24 cellular contexts compared by ENCODE assay signal in genomic region chr17:81575836-81576235, GRCh38. TPM values are rescaled to one million over a fixed set of nuclear protein-coding genes. Genes with fewer than 3 reads are reported as not detected.
A peak's percentile ranks its signal among the peaks of the same experiment; 100 is the strongest.
DNase-seq lines count a peak whose midpoint lies in the region; ATAC-seq, FAIRE-seq and TF ChIP-seq lines count a peak whose summit lies in the region.
"Had no signal": no experiment of that assay in that cellular context is flagged by ENCODE, and none has a peak within 500 bp of the region (broad histone marks: within the 10 kb centered on the region; RNA-seq: fewer than 3 reads in every experiment).

No MANE protein-coding gene starts in this region.

- ATAC-seq in activated naive CD8-positive, alpha-beta T cell treated with anti-CD3 and anti-CD28 coated beads, Interleukin-2, amount 50 U/mL, for 24 hours: no peak
- ATAC-seq in Panc1 (no peak), thoracic aorta (ENCODE audit: insufficient number of reproducible peaks, low FRiP score, low read depth) (no peak)
- ATAC-seq: gastroesophageal sphincter, Right ventricle myocardium inferior had no signal

- BruUV-seq in Panc1 (replicated peaks; lab: Mats Ljungman, UMichigan): no TSS peak

- POLR2A ChIA-PET in Panc1 (lab: Charles Lee): no interaction called here

- CTCF ChIA-PET in Panc1 (lab: Charles Lee): no interaction called here

- peak overlapping the region; percentile 4 for H3K27ac Mint-ChIP-seq in activated naive CD8-positive, alpha-beta T cell treated with anti-CD3 and anti-CD28 coated beads, Interleukin-2, amount 50 U/mL, for 24 hours
- no peak overlapping the region for H3K27ac Mint-ChIP-seq in activated naive CD8-positive, alpha-beta T cell treated with anti-CD3 and anti-CD28 coated beads for 36 hours
- H3K27ac Mint-ChIP-seq in endothelial cell (ENCODE audit: unreplicated experiment): no peak overlapping the region
- peak overlapping the region in 1 of 7 donors; percentile 12 for H3K27ac Mint-ChIP-seq in CD14-positive monocyte
- H3K27ac Mint-ChIP-seq: activated CD4-positive, alpha-beta T cell treated with anti-CD3 and anti-CD28 coated beads, Interleukin-2, amount 10 ng/mL, durations not matched to agents 24 days and 14 days; H9; stimulated activated naive CD8-positive, alpha-beta T cell treated with anti-CD3 and anti-CD28 coated beads, Interleukin-15, Interleukin-2, amounts not matched to agents 100 ng/mL and 50 ng/mL, for 24 hours had no signal

- H3K36me3 ChIP-seq in Panc1 (ENCODE audit: control insufficient read depth, insufficient read depth, low read length) (peaks cover 23% of the 10 kb centered on the region; the same call in 1 of the 2 replicates), thoracic aorta (peaks cover 10% of the 10 kb centered on the region)

- in situ Hi-C loops in Panc1 (cut with HindIII; ENCODE audit: low pct_unique_long_range_greater_than_20kb, low sequenced_read_pairs): no loop called here

- peaks cover 42% of the 10 kb centered on the region for H3K36me3 Mint-ChIP-seq in activated naive CD8-positive, alpha-beta T cell treated with anti-CD3 and anti-CD28 coated beads, Interleukin-2, amount 50 U/mL, for 24 hours (ENCODE audit: low read depth)
- H3K36me3 Mint-ChIP-seq in activated naive CD8-positive, alpha-beta T cell treated with anti-CD3 and anti-CD28 coated beads for 36 hours: peaks cover 19% of the 10 kb centered on the region
- H3K36me3 Mint-ChIP-seq in endothelial cell (ENCODE audit: low read depth, unreplicated experiment) (peaks cover 59% of the 10 kb centered on the region), CD14-positive monocyte (peaks cover 64 to 87% of the 10 kb centered on the region in 2 donors)

- H3K4me3 Mint-ChIP-seq in activated naive CD8-positive, alpha-beta T cell treated with anti-CD3 and anti-CD28 coated beads, Interleukin-2, amount 50 U/mL, for 24 hours: no peak overlapping the region
- H3K4me3 Mint-ChIP-seq in activated naive CD8-positive, alpha-beta T cell treated with anti-CD3 and anti-CD28 coated beads for 36 hours: no peak overlapping the region
- H3K4me3 Mint-ChIP-seq in endothelial cell (ENCODE audit: unreplicated experiment): peak overlapping the region; percentile 22
- H3K4me3 Mint-ChIP-seq in CD14-positive monocyte: no peak overlapping the region
- H3K4me3 Mint-ChIP-seq: activated CD4-positive, alpha-beta T cell treated with anti-CD3 and anti-CD28 coated beads, Interleukin-2, amount 10 ng/mL, durations not matched to agents 24 days and 14 days; H9; stimulated activated naive CD8-positive, alpha-beta T cell treated with anti-CD3 and anti-CD28 coated beads, Interleukin-15, Interleukin-2, amounts not matched to agents 100 ng/mL and 50 ng/mL, for 24 hours had no signal

- TF ChIP-seq CTCF in Panc1 (IDR thresholded peaks at IDR 0.05) (no peak), endothelial cell (IDR thresholded peaks at IDR 0.05; ENCODE audit: unreplicated experiment) (no peak), thoracic aorta (IDR thresholded peaks at IDR 0.05) (no peak), CD14-positive monocyte (IDR thresholded peaks at IDR 0.05) (no peak)

- H3K27me3 ChIP-seq in Panc1 (ENCODE audit: control insufficient read depth, insufficient read depth, low read length): no peaks in the 10 kb centered on the region
- H3K27me3 ChIP-seq in thoracic aorta (replicated peaks; ENCODE audit: insufficient read depth): no peaks in the 10 kb centered on the region
- H3K27me3 ChIP-seq: BE2C, gastroesophageal sphincter, tibial nerve had no signal

- FAIRE-seq in frontal cortex (lab: Jason Lieb, UNC): no peak

- peaks cover 16% of the 10 kb centered on the region for H3K4me1 Mint-ChIP-seq in activated naive CD8-positive, alpha-beta T cell treated with anti-CD3 and anti-CD28 coated beads, Interleukin-2, amount 50 U/mL, for 24 hours
- H3K4me1 Mint-ChIP-seq in activated naive CD8-positive, alpha-beta T cell treated with anti-CD3 and anti-CD28 coated beads for 36 hours: peaks cover 8% of the 10 kb centered on the region
- H3K4me1 Mint-ChIP-seq in endothelial cell (ENCODE audit: unreplicated experiment) (peaks cover 4% of the 10 kb centered on the region), CD14-positive monocyte (peaks cover 21% of the 10 kb centered on the region)
- H3K4me1 Mint-ChIP-seq: H9 had no signal

- no peaks in the 10 kb centered on the region for H3K9me3 Mint-ChIP-seq in activated naive CD8-positive, alpha-beta T cell treated with anti-CD3 and anti-CD28 coated beads, Interleukin-2, amount 50 U/mL, for 24 hours
- H3K9me3 Mint-ChIP-seq in activated naive CD8-positive, alpha-beta T cell treated with anti-CD3 and anti-CD28 coated beads for 36 hours: no peaks in the 10 kb centered on the region
- H3K9me3 Mint-ChIP-seq in endothelial cell (ENCODE audit: unreplicated experiment) (no peaks in the 10 kb centered on the region), CD14-positive monocyte (peaks cover 0 to 2% (median 0%) of the 10 kb centered on the region in 7 donors)
- H3K9me3 Mint-ChIP-seq: activated CD4-positive, alpha-beta T cell treated with anti-CD3 and anti-CD28 coated beads, Interleukin-2, amount 10 ng/mL, durations not matched to agents 24 days and 14 days; H9; stimulated activated naive CD8-positive, alpha-beta T cell treated with anti-CD3 and anti-CD28 coated beads, Interleukin-15, Interleukin-2, amounts not matched to agents 100 ng/mL and 50 ng/mL, for 24 hours had no signal

- no peak for DNase-seq in activated naive CD8-positive, alpha-beta T cell treated with anti-CD3 and anti-CD28 coated beads, Interleukin-2, amount 50 U/mL, for 24 hours
- DNase-seq in activated naive CD8-positive, alpha-beta T cell treated with anti-CD3 and anti-CD28 coated beads for 36 hours: no peak
- DNase-seq in Panc1 (ENCODE audit: low read depth, low spot score): no peak
- no peak for DNase-seq in endothelial cell (ENCODE audit: low spot score)
- no peak for DNase-seq in thoracic aorta (ENCODE audit: low spot score)
- no peak for DNase-seq in CD14-positive monocyte (ENCODE audit: low spot score)
- DNase-seq in cerebellar nuclear complex (lab: John Stamatoyannopoulos, UW): no peak
- no peak for DNase-seq in frontal cortex (ENCODE audit: low spot score in 2 of 2)
- DNase-seq: activated CD4-positive, alpha-beta T cell treated with anti-CD3 and anti-CD28 coated beads, Interleukin-2, amount 10 ng/mL, durations not matched to agents 24 days and 14 days; activated naive CD4-positive, alpha-beta T cell treated with Interleukin-2 at 50 U/mL for 16 hours; activated T-cell treated with anti-CD3 and anti-CD28 coated beads, Interleukin-2, amount 50 U/mL, for 48 hours; BE2C; GF-D8; H9; hypothalamus; KG1; NCI-H1417 treated with DMSO at 0.1 percent for 48 hours; NCI-H82; T-helper 9 cell had no signal

- no peaks in the 10 kb centered on the region for H3K27me3 Mint-ChIP-seq in activated naive CD8-positive, alpha-beta T cell treated with anti-CD3 and anti-CD28 coated beads, Interleukin-2, amount 50 U/mL, for 24 hours
- H3K27me3 Mint-ChIP-seq in activated naive CD8-positive, alpha-beta T cell treated with anti-CD3 and anti-CD28 coated beads for 36 hours: no peaks in the 10 kb centered on the region
- H3K27me3 Mint-ChIP-seq in endothelial cell (ENCODE audit: unreplicated experiment) (peaks cover 8% of the 10 kb centered on the region), CD14-positive monocyte (ENCODE audit: low read depth in 3 of 3) (peaks cover 0 to 2% (median 0%) of the 10 kb centered on the region in 3 donors)
- H3K27me3 Mint-ChIP-seq: activated CD4-positive, alpha-beta T cell treated with anti-CD3 and anti-CD28 coated beads, Interleukin-2, amount 10 ng/mL, durations not matched to agents 24 days and 14 days; stimulated activated naive CD8-positive, alpha-beta T cell treated with anti-CD3 and anti-CD28 coated beads, Interleukin-15, Interleukin-2, amounts not matched to agents 100 ng/mL and 50 ng/mL, for 24 hours had no signal

- intact Hi-C loops in Panc1 (cut with micrococcal nuclease; ENCODE audit: unreplicated experiment): no loop called here
- intact Hi-C loops in CD14-positive monocyte (cut with micrococcal nuclease): no loop called here

- H3K4me1 ChIP-seq in Panc1 (ENCODE audit: control insufficient read depth, insufficient read depth, low read length): peaks cover 83% of the 10 kb centered on the region
- peaks cover 23 to 30% of the 10 kb centered on the region in 2 donors for H3K4me1 ChIP-seq in thoracic aorta (ENCODE audit: control insufficient read depth in 1 of 2, low read depth in 2 of 2)

- H3K27ac ChIP-seq in Panc1 (ENCODE audit: low read length) (peak overlapping the region; percentile 100), thoracic aorta (peak overlapping the region; percentile 71 to 83)
- H3K27ac ChIP-seq: gastroesophageal sphincter had no signal

- H3K9me3 ChIP-seq in Panc1 (ENCODE audit: control insufficient read depth, insufficient read depth, low read depth, low read length) (no peaks in the 10 kb centered on the region), thoracic aorta (no peaks in the 10 kb centered on the region)
- H3K9me3 ChIP-seq: BE2C, gastroesophageal sphincter, prostate gland, tibial nerve had no signal

- H3K4me3 ChIP-seq in Panc1 (ENCODE audit: low read depth in 2 of 2, low read length in 2 of 2): no peak overlapping the region
- no peak overlapping the region for H3K4me3 ChIP-seq in thoracic aorta
- H3K4me3 ChIP-seq: gastroesophageal sphincter, prostate gland had no signal

RNA-seq across cellular contexts. Expression of gene FAAP100, which starts 23.7 kb away (rescaled TPM):
- total RNA-seq in activated naive CD8-positive, alpha-beta T cell treated with anti-CD3 and anti-CD28 coated beads for 36 hours: 10 to 100 TPM; 48.1 to 51.1 TPM
- total RNA-seq in Panc1 (2021; ENCODE audit: unreplicated experiment) (265 TPM), endothelial cell (ENCODE audit: unreplicated experiment) (40.6 TPM), thoracic aorta (10 to 100 TPM; 43.2 to 57.9 TPM), frontal cortex (21.6 TPM)
- 232 TPM for polyA plus RNA-seq in Panc1 (2012; ENCODE audit: insufficient read length)
- 10 to 100 TPM; 10.3 to 13.9 TPM for polyA plus RNA-seq in CD14-positive monocyte

RNA-seq across cellular contexts. Expression of gene FSCN2, which starts 47.7 kb away (rescaled TPM):
- total RNA-seq in activated naive CD8-positive, alpha-beta T cell treated with anti-CD3 and anti-CD28 coated beads for 36 hours: under 1 TPM; 0.29 to 0.36 TPM
- total RNA-seq in Panc1 (2021; ENCODE audit: unreplicated experiment) (1.2 TPM), endothelial cell (ENCODE audit: unreplicated experiment) (1.5 TPM), thoracic aorta (1 to 10 TPM; 4.2 to 9.2 TPM), frontal cortex (4.9 TPM)
- 9.6 TPM for polyA plus RNA-seq in Panc1 (2012; ENCODE audit: insufficient read length)
- not detected for polyA plus RNA-seq in CD14-positive monocyte
